ENCODE assay signal across 21 cellular contexts in genomic region chr10:35912615-35913170, GRCh38.
DNase-seq lines count a peak whose midpoint lies in the region; ATAC-seq, FAIRE-seq and TF ChIP-seq lines count a peak whose summit lies in the region.
"Had no signal": no experiment of that assay in that cellular context is flagged by ENCODE, and none has a peak within 500 bp of the region (broad histone marks: within the 10 kb centered on the region; RNA-seq: fewer than 3 reads in every experiment).

No MANE protein-coding gene starts in this region.

- no peaks in the 10 kb centered on the region for H3K9me3 ChIP-seq in left ventricle myocardium inferior (replicated peaks)
- H3K9me3 ChIP-seq in astrocyte (ENCODE audit: insufficient read depth, low read depth, low read length): no peaks in the 10 kb centered on the region
- H3K9me3 ChIP-seq in thoracic aorta: no peaks in the 10 kb centered on the region
- H3K9me3 ChIP-seq: ovary, SJCRH30, tibial artery had no signal

- peaks cover 38% of the 10 kb centered on the region for H3K4me1 Mint-ChIP-seq in astrocyte (ENCODE audit: low read depth, unreplicated experiment)

- H3K4me1 ChIP-seq in left ventricle myocardium inferior: peaks cover 10% of the 10 kb centered on the region
- peaks cover 25% of the 10 kb centered on the region for H3K4me1 ChIP-seq in astrocyte (ENCODE audit: insufficient read depth, low read length)
- peaks cover 8 to 10% of the 10 kb centered on the region in 2 donors for H3K4me1 ChIP-seq in thoracic aorta (ENCODE audit: control insufficient read depth in 1 of 2, low read depth in 2 of 2)
- H3K4me1 ChIP-seq: SJCRH30 had no signal

- no peaks in the 10 kb centered on the region for H3K9me3 Mint-ChIP-seq in astrocyte (ENCODE audit: unreplicated experiment)

- no peaks in the 10 kb centered on the region for H3K27me3 Mint-ChIP-seq in astrocyte (ENCODE audit: low read depth, unreplicated experiment)

- CTCF ChIA-PET in GM10248 (lab: Yijun Ruan, JAX): no interaction called here

- POLR2A ChIA-PET in GM10248 (lab: Yijun Ruan, JAX): no interaction called here

- H3K36me3 Mint-ChIP-seq in astrocyte (ENCODE audit: low read depth, unreplicated experiment): no peaks in the 10 kb centered on the region
- H3K36me3 Mint-ChIP-seq: mesothelial cell of epicardium had no signal

- H3K4me3 ChIP-seq in left ventricle myocardium inferior: no peak overlapping the region
- H3K4me3 ChIP-seq in astrocyte (ENCODE audit: insufficient read depth, low read depth, low read length): no peak overlapping the region
- H3K4me3 ChIP-seq in fibroblast of villous mesenchyme (ENCODE audit: low read depth, low read length): no peak overlapping the region
- H3K4me3 ChIP-seq in thoracic aorta: peak overlapping the region; percentile 49
- H3K4me3 ChIP-seq: cardiac muscle cell, GM12878, ovary, SJCRH30, tibial artery had no signal

- H3K27ac ChIP-seq in left ventricle myocardium inferior (replicated peaks) (no peak overlapping the region), astrocyte (ENCODE audit: low read depth, low read length) (peak overlapping the region; percentile 63), thoracic aorta (no peak overlapping the region)
- H3K27ac ChIP-seq: cardiac muscle cell, KMS-11, ovary, SJCRH30, tibial artery, VCaP had no signal

- TF ChIP-seq CTCF in left ventricle myocardium inferior (IDR thresholded peaks at IDR 0.05; ENCODE audit: borderline replicate concordance): no peak
- TF ChIP-seq CTCF in astrocyte (IDR thresholded peaks at IDR 0.05; ENCODE audit: insufficient read depth, low read depth, low read length): no peak
- TF ChIP-seq CTCF in fibroblast of villous mesenchyme (IDR thresholded peaks at IDR 0.05; ENCODE audit: insufficient read depth, low read depth, low read length): no peak
- no peak for TF ChIP-seq CTCF in thoracic aorta (IDR thresholded peaks at IDR 0.05)
- no peak for TF ChIP-seq CTCF in GM10248 (IDR thresholded peaks at IDR 0.05; ENCODE audit: control extremely low read depth, extremely low read depth, low read depth, missing control alignments)

- intact Hi-C loops in Right ventricle myocardium superior (cut with DNase I): loop anchor here (5.0 kb wide), 1 partner anchor 270 kb away; the partner anchor contains the start of gene FZD8
- intact Hi-C loops in left ventricle myocardium inferior (cut with micrococcal nuclease): no loop called here

- H4K20me1 ChIP-seq in astrocyte (ENCODE audit: insufficient read depth, low read length): no peaks in the 10 kb centered on the region

- H2AFZ ChIP-seq in astrocyte (ENCODE audit: low read depth, low read length): no peak overlapping the region

- FAIRE-seq in astrocyte (lab: Jason Lieb, UNC): no peak
- FAIRE-seq: endometrium, GM12878 had no signal

- peak overlapping the region; percentile 57 for H3K4me2 ChIP-seq in astrocyte (ENCODE audit: low read length)
- H3K4me2 ChIP-seq: KMS-11 had no signal

- H3K79me2 ChIP-seq in astrocyte (ENCODE audit: insufficient read depth, low read length): no peaks in the 10 kb centered on the region

- H3K9ac ChIP-seq in astrocyte (ENCODE audit: low read length): no peak overlapping the region
- H3K9ac ChIP-seq: KMS-11 had no signal

- H3K36me3 ChIP-seq in left ventricle myocardium inferior (no peaks in the 10 kb centered on the region), astrocyte (ENCODE audit: insufficient read depth, low read length) (no peaks in the 10 kb centered on the region), thoracic aorta (no peaks in the 10 kb centered on the region)
- H3K36me3 ChIP-seq: cardiac muscle cell, ovary, SJCRH30, tibial artery had no signal

- H3K27ac Mint-ChIP-seq in astrocyte (ENCODE audit: unreplicated experiment): no peak overlapping the region
- H3K27ac Mint-ChIP-seq: mesothelial cell of epicardium had no signal

- no peak for DNase-seq in Right ventricle myocardium superior
- no peak for DNase-seq in left ventricle myocardium inferior
- peak; percentile 39 for DNase-seq in astrocyte (ENCODE audit: low read depth)
- DNase-seq in fibroblast of villous mesenchyme (ENCODE audit: low read depth): peak; percentile 90
- no peak for DNase-seq in thoracic aorta (ENCODE audit: low spot score)
- DNase-seq in GM10248 (ENCODE audit: extremely low spot score): no peak
- DNase-seq in nucleus accumbens (lab: John Stamatoyannopoulos, UW): no peak
- DNase-seq in stimulated activated CD4-positive, alpha-beta T cell treated with anti-CD3 and anti-CD28 coated beads, Interleukin-4, amount 100 ng/mL, for 24 hours: no peak
- DNase-seq: ACHN, activated gamma-delta T cell treated with Interleukin-2 at 50 U/mL for 16 hours, NCI-H187, NCI-H526 treated with DMSO at 0.1 percent for 48 hours, ovary, SJCRH30, tibial artery had no signal

- H3K27me3 ChIP-seq in left ventricle myocardium inferior (ENCODE audit: low read depth) (no peaks in the 10 kb centered on the region), astrocyte (ENCODE audit: insufficient read depth, low read length) (no peaks in the 10 kb centered on the region), thoracic aorta (replicated peaks; ENCODE audit: insufficient read depth) (no peaks in the 10 kb centered on the region)
- H3K27me3 ChIP-seq: cardiac muscle cell, ovary, SJCRH30, tibial artery had no signal

- H3K4me3 Mint-ChIP-seq in astrocyte (ENCODE audit: unreplicated experiment): no peak overlapping the region
- H3K4me3 Mint-ChIP-seq: mesothelial cell of epicardium had no signal

- ATAC-seq in Right ventricle myocardium superior (ENCODE audit: poor library complexity) (peak; percentile 27), thoracic aorta (ENCODE audit: insufficient number of reproducible peaks, low FRiP score, low read depth) (no peak)
- ATAC-seq: GM12878 had no signal

Comparison
In these comparisons a context has a peak if more than half of its experiments do, and no peak if none do; other contexts are left out.
1. DNase-seq: peak in astrocyte (single experiment) and fibroblast of villous mesenchyme (single experiment); none in Right ventricle myocardium superior (single experiment), left ventricle myocardium inferior (single experiment), thoracic aorta (single experiment), GM10248 (single experiment), nucleus accumbens (0 of 56) and stimulated activated CD4-positive, alpha-beta T cell treated with anti-CD3 and anti-CD28 coated beads, Interleukin-4, amount 100 ng/mL, for 24 hours (single experiment).